ENCODE assay signal across 10 cellular contexts in the genomic region with DNA sequence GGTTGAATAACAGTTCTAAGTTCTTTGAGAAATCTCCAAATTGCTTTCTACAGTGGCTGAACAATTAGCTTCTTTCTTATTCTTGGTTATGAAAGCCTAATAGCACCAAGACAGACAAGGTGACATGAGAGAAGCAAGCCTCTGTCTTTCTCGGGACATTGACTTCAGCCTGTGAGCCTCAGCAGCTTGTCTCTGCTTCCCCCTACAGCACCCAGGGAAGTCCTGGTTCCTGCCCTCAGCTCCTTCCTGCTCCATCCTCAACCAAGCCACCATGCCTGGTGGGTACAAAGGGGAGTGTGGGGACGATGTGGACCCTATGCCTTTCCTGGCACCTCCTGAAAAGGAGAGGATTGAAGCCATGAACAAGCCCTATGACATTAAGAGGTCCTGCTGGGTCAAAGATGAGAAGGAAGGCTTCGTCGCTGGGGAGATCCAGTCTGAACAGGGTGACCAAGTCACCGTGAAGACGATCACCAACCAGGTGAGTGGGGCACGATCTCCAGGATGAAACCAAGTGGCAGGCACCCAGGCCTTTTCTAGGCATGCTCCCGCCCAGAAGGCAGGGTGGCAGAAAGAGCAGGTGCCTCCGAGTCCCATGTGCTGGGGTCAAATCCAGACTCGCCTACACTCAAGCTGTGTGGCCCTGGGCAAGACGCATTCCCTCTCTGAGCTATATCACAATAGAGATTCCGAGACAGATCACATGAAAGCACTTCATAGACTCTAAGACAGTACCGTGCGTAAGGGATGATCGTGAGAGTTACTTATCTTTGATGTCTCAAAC. TPM values are rescaled to one million over a fixed set of nuclear protein-coding genes. Genes with fewer than 3 reads are reported as not detected.
"Had no signal": no experiment of that assay in that cellular context is flagged by ENCODE, and none has a peak within 500 bp of the region (broad histone marks: within the 10 kb centered on the region; RNA-seq: fewer than 3 reads in every experiment).

No MANE protein-coding gene starts in this region.

- H3K4me1 Mint-ChIP-seq: GM23338, IgD-negative memory B cell had no signal

- H3K36me3 ChIP-seq: HAP-1 had no signal

- ATAC-seq: GM23338, HCT116 had no signal

- DNase-seq: H7, HFFc6, KG1 had no signal

- H3K4me3 ChIP-seq: GM23338, HAP-1 had no signal

- H3K36me3 Mint-ChIP-seq: IgD-negative memory B cell had no signal

- FAIRE-seq: HTR-8/SVneo had no signal

- H3K9me3 ChIP-seq: HAP-1 had no signal

- H3K27ac Mint-ChIP-seq: GM23338, HFFc6, IgD-negative memory B cell had no signal

- H3K4me3 Mint-ChIP-seq: GM23338, HFFc6, IgD-negative memory B cell had no signal

- H3K4me1 ChIP-seq: HAP-1 had no signal

- H3K4me2 ChIP-seq: GM23338 had no signal

- H3K9me3 Mint-ChIP-seq: HFFc6 had no signal

RNA-seq across cellular contexts. Expression of a gene that starts 30.8 kb away (rescaled TPM):
- total RNA-seq: GM23338, H4, H7, HFFc6 had no signal
- polyA plus RNA-seq: GM23338, IgD-negative memory B cell had no signal

RNA-seq across cellular contexts. Expression of a gene that starts 33.9 kb away (rescaled TPM):
- total RNA-seq: GM23338, H7, HT-29 had no signal
- polyA plus RNA-seq: GM23338, IgD-negative memory B cell had no signal
